In the genomic region with DNA sequence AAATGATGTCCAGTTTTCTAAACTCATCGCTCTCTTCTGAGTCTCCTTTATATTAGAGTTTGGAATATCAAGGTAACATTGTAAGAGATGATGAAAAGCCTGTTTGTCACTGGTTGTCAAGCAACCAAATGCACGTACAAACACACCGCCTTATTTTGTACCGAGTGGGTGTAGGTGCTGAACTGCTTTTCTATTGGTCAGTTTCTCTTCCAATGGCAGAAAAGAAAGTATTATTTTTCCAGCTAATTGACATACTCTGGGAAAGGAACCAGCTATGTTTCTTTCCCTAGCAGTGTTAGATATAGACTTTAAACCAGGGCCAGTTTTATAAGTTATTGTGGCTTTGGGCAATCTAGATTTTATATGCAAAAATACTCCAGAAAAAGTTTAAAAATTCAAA, we compare ENCODE assay signal across 9 cellular contexts. TPM values are rescaled to one million over a fixed set of nuclear protein-coding genes. Genes with fewer than 3 reads are reported as not detected.
DNase-seq lines count a peak whose midpoint lies in the region; ATAC-seq, FAIRE-seq and TF ChIP-seq lines count a peak whose summit lies in the region.
"Had no signal": no experiment of that assay in that cellular context is flagged by ENCODE, and none has a peak within 500 bp of the region (broad histone marks: within the 10 kb centered on the region; RNA-seq: fewer than 3 reads in every experiment).

No MANE protein-coding gene starts in this region.

- no peaks in the 10 kb centered on the region for H3K4me1 Mint-ChIP-seq in nephron progenitor cell
- H3K4me1 Mint-ChIP-seq: natural killer cell had no signal

- in situ Hi-C loops in HepG2 (cut with HindIII; ENCODE audit: extremely low pct_ligation_motif_present, low pct_unique_long_range_greater_than_20kb): no loop called here

- no TSS peak for BruUV-seq in HepG2 (replicated peaks; lab: Mats Ljungman, UMichigan)

- ATAC-seq in HepG2 (no peak), right lobe of liver (peak; percentile 48 to 93 (median 86))
- ATAC-seq: natural killer cell had no signal

- TF ChIP-seq RAD21 in liver (IDR thresholded peaks at IDR 0.05): no peak
- no peak for TF ChIP-seq RAD21 in HepG2 (CRISPR knock-in tag; IDR thresholded peaks at IDR 0.05)

- TF ChIP-seq POLR2A in HepG2 (IDR thresholded peaks at IDR 0.05; ENCODE audit: insufficient read depth in 1 of 2, low read depth in 2 of 2, low read length in 2 of 2) (no peak), esophagus muscularis mucosa (IDR thresholded peaks at IDR 0.05; ENCODE audit: low read depth) (no peak), right lobe of liver (IDR thresholded peaks at IDR 0.05) (no peak)

- H3K4me3 ChIP-seq in liver (ENCODE audit: low read depth in 1 of 3, low read length in 3 of 3): no peak overlapping the region
- no peak overlapping the region for H3K4me3 ChIP-seq in HepG2 (replicated peaks in 1 of 3; ENCODE audit: insufficient read depth in 1 of 3, low read depth in 2 of 3, low read length in 3 of 3)
- H3K4me3 ChIP-seq in esophagus muscularis mucosa: peak overlapping the region in 3 of 4 donors; percentile 7 to 27 (median 25)
- H3K4me3 ChIP-seq in right lobe of liver: no peak overlapping the region

- no peak for FAIRE-seq in HepG2 (lab: Jason Lieb, UNC)

- H3K9ac ChIP-seq in liver (ENCODE audit: low read depth in 1 of 2, low read length in 2 of 2) (no peak overlapping the region), HepG2 (ENCODE audit: insufficient read depth, low read depth, low read length) (no peak overlapping the region)

- TF ChIP-seq CTCF in liver (IDR thresholded peaks at IDR 0.05; ENCODE audit: low read depth, low read length, missing input control) (no peak), HepG2 (CRISPR knock-in tag; IDR thresholded peaks at IDR 0.05) (no peak), esophagus muscularis mucosa (IDR thresholded peaks at IDR 0.05) (no peak), right lobe of liver (IDR thresholded peaks at IDR 0.05) (no peak), nephron progenitor cell (IDR thresholded peaks at IDR 0.05) (no peak)

- H4K20me1 ChIP-seq in HepG2 (ENCODE audit: insufficient read depth, low read length): no peaks in the 10 kb centered on the region

- H3K27me3 Mint-ChIP-seq in nephron progenitor cell (ENCODE audit: low read depth, poor library complexity): peaks cover 10% of the 10 kb centered on the region

- H3K9me3 ChIP-seq in liver (ENCODE audit: control insufficient read depth in 4 of 4, low read length in 3 of 4) (no peaks in the 10 kb centered on the region), HepG2 (ENCODE audit: low read length) (no peaks in the 10 kb centered on the region), esophagus muscularis mucosa (no peaks in the 10 kb centered on the region), right lobe of liver (no peaks in the 10 kb centered on the region)

- H3K27ac ChIP-seq in liver (ENCODE audit: low read depth in 1 of 2, low read length in 2 of 2): no peak overlapping the region
- no peak overlapping the region for H3K27ac ChIP-seq in HepG2 (ENCODE audit: extremely low read length, insufficient read depth, low read length)
- H3K27ac ChIP-seq in esophagus muscularis mucosa (replicated peaks in 1 of 4): peak overlapping the region; percentile 72 to 79 (median 74)
- peak overlapping the region in 1 of 3 donors; percentile 83 for H3K27ac ChIP-seq in right lobe of liver

- CTCF ChIA-PET in HepG2 (lab: Yijun Ruan, JAX; ENCODE audit: low intra/inter-chr PET ratio, low total read pairs): no interaction called here

- no peaks in the 10 kb centered on the region for H3K79me2 ChIP-seq in HepG2 (ENCODE audit: insufficient read depth, low read length)

- peaks cover 0 to under 1% (median 0%) of the 10 kb centered on the region in 4 donors for H3K4me1 ChIP-seq in liver (ENCODE audit: control insufficient read depth in 4 of 4, insufficient read depth in 4 of 4, low read length in 3 of 4)
- no peaks in the 10 kb centered on the region for H3K4me1 ChIP-seq in HepG2 (ENCODE audit: insufficient read depth, low read length)
- peaks cover 16 to 32% (median 25%) of the 10 kb centered on the region in 4 donors for H3K4me1 ChIP-seq in esophagus muscularis mucosa
- no peaks in the 10 kb centered on the region for H3K4me1 ChIP-seq in right lobe of liver

- POLR2A ChIA-PET in HepG2 (lab: Yijun Ruan, JAX): no interaction called here

- H2AFZ ChIP-seq in HepG2 (ENCODE audit: low read length): no peak overlapping the region

- H3K9me3 Mint-ChIP-seq in nephron progenitor cell: no peaks in the 10 kb centered on the region
- H3K9me3 Mint-ChIP-seq: natural killer cell had no signal

- no peak for TF ChIP-seq EP300 in HepG2 (IDR thresholded peaks at IDR 0.05; ENCODE audit: low read depth in 2 of 2, low read length in 2 of 2)
- TF ChIP-seq EP300 in HepG2 (CRISPR knock-in tag; IDR thresholded peaks at IDR 0.05; ENCODE audit: borderline replicate concordance): no peak
- no peak for TF ChIP-seq EP300 in esophagus muscularis mucosa (IDR thresholded peaks at IDR 0.05)

- intact Hi-C loops in HepG2 (cut with micrococcal nuclease; ENCODE audit: unreplicated experiment): no loop called here
- intact Hi-C loops in esophagus muscularis mucosa (cut with DNase I): no loop called here
- intact Hi-C loops in right lobe of liver (cut with DNase I): no loop called here

- no peak overlapping the region for H3K4me2 ChIP-seq in HepG2 (ENCODE audit: low read depth, low read length)

- no peak overlapping the region for H3K4me3 Mint-ChIP-seq in nephron progenitor cell
- H3K4me3 Mint-ChIP-seq: natural killer cell had no signal

- DNase-seq in HepG2 (ENCODE audit: low spot score) (no peak), esophagus muscularis mucosa (ENCODE audit: extremely low spot score) (peak; percentile 55), right lobe of liver (no peak), NCI-H82 treated with DMSO at 0.1 percent for 48 hours (lab: John Stamatoyannopoulos, UW; ENCODE audit: unreplicated experiment) (no peak), NCI-H146 treated with DMSO at 0.1 percent for 48 hours (lab: John Stamatoyannopoulos, UW; ENCODE audit: unreplicated experiment) (no peak), nephron progenitor cell (no peak)
- DNase-seq in activated effector memory CD4-positive, alpha-beta T cell treated with anti-CD3 and anti-CD28 coated beads, Interleukin-2, amount 50 U/mL, for 16 hours: no peak
- DNase-seq: natural killer cell had no signal

- H3K27ac Mint-ChIP-seq in nephron progenitor cell: no peak overlapping the region
- H3K27ac Mint-ChIP-seq: natural killer cell had no signal

- WGBS in liver: 58% methylated on average over 4 of the region's 4 CpGs
- WGBS in HepG2 (ENCODE audit: low lambda C conversion rate): 46% methylated on average over 4 of the region's 4 CpGs
- 54% methylated on average over 4 of the region's 4 CpGs for WGBS in esophagus muscularis mucosa
- 67% methylated on average over 4 of the region's 4 CpGs for WGBS in right lobe of liver (ENCODE audit: insufficient coverage, low coverage, low lambda C conversion rate, missing lambda C conversion rate)

- H3K27me3 ChIP-seq in liver (ENCODE audit: control insufficient read depth in 4 of 4, insufficient read depth in 4 of 4, low read length in 3 of 4): no peaks in the 10 kb centered on the region
- peaks cover 0 to 15% of the 10 kb centered on the region in 2 experiments; a peak in 2 of 5 replicates for H3K27me3 ChIP-seq in HepG2 (ENCODE audit: control insufficient read depth in 1 of 2, insufficient read depth in 2 of 2, low read length in 2 of 2)
- no peaks in the 10 kb centered on the region for H3K27me3 ChIP-seq in esophagus muscularis mucosa
- no peaks in the 10 kb centered on the region for H3K27me3 ChIP-seq in right lobe of liver

- no peaks in the 10 kb centered on the region for H3K36me3 Mint-ChIP-seq in nephron progenitor cell (ENCODE audit: low read depth)
- H3K36me3 Mint-ChIP-seq: natural killer cell had no signal

- H3K36me3 ChIP-seq in liver (ENCODE audit: control insufficient read depth in 4 of 4, insufficient read depth in 3 of 4, low read depth in 1 of 4, low read length in 3 of 4): no peaks in the 10 kb centered on the region
- H3K36me3 ChIP-seq in HepG2 (replicated peaks in 1 of 2; ENCODE audit: control insufficient read depth in 1 of 2, insufficient read depth in 2 of 2, low read length in 2 of 2): no peaks in the 10 kb centered on the region
- H3K36me3 ChIP-seq in esophagus muscularis mucosa: no peaks in the 10 kb centered on the region
- H3K36me3 ChIP-seq in right lobe of liver: no peaks in the 10 kb centered on the region

TF ChIP-seq in liver, 16 proteins besides CTCF, POLR2A, EP300 and RAD21 (continues in another document):
- TF ChIP-seq HNF4G (IDR thresholded peaks at IDR 0.05): no peak
- TF ChIP-seq HNF4A (conservative IDR thresholded peaks at IDR 0.05): peak in 1 of 2 donors; percentile 25

TF ChIP-seq in HepG2, 621 proteins besides CTCF, POLR2A, EP300 and RAD21 (continues in another document):
- TF ChIP-seq MEIS2 (CRISPR knock-in tag; IDR thresholded peaks at IDR 0.05) (no peak), NR1H2 (CRISPR knock-in tag; IDR thresholded peaks at IDR 0.05; ENCODE audit: borderline replicate concordance, low read depth) (no peak)

RNA-seq across cellular contexts. Expression of a gene that starts 6.6 kb away (rescaled TPM):
- total RNA-seq in liver: 10 to 100 TPM in 1 of 2 donors, 1 to 10 TPM in 1; 9.4 to 12.7 TPM
- polyA plus RNA-seq in liver: 1 to 10 TPM; 1.3 to 4.1 TPM
- total RNA-seq in HepG2 (2016; rRNA removed; fragmentation: Illumina TruSeq; extraction: Trizol): 17.8 and 23.3 TPM in 2 replicates
- 1.8 and 2.6 TPM in 2 replicates for total RNA-seq in HepG2 (2016; cell fraction: cytosol; rRNA removed; fragmentation: Illumina TruSeq; extraction: Trizol; ENCODE audit: low read depth)
- total RNA-seq in HepG2 (2016; cell fraction: insoluble cytoplasmic fraction; rRNA removed; fragmentation: Illumina TruSeq; extraction: Trizol): 18.9 and 23.0 TPM in 2 replicates
- total RNA-seq in HepG2 (2016; cell fraction: membrane; rRNA removed; fragmentation: Illumina TruSeq; extraction: Trizol): 5.3 and 7.4 TPM in 2 replicates
- 13.4 and 15.2 TPM in 2 replicates for total RNA-seq in HepG2 (2016; cell fraction: nucleus; rRNA removed; fragmentation: Illumina TruSeq; extraction: Trizol)
- polyA plus RNA-seq in HepG2 (2011; rRNA removed): 9.4 and 11.9 TPM in 2 replicates
- polyA plus RNA-seq in HepG2 (2011; cell fraction: cytosol; rRNA removed): 5.7 and 7.3 TPM in 2 replicates
- polyA plus RNA-seq in HepG2 (2011; cell fraction: nucleus; rRNA removed): 3.9 and 6.2 TPM in 2 replicates
- polyA plus RNA-seq in HepG2 (2012): 4.0 and 4.3 TPM in 2 replicates
- 0.48 and 0.78 TPM in 2 replicates for polyA plus RNA-seq in HepG2 (2016; cell fraction: cytosol; fragmentation: Illumina TruSeq; extraction: Trizol; ENCODE audit: low read depth)
- polyA plus RNA-seq in HepG2 (2016; cell fraction: insoluble cytoplasmic fraction; fragmentation: Illumina TruSeq; extraction: Trizol; ENCODE audit: low read depth): 9.7 and 10.4 TPM in 2 replicates
- 1.3 and 1.5 TPM in 2 replicates for polyA plus RNA-seq in HepG2 (2016; cell fraction: membrane; fragmentation: Illumina TruSeq; extraction: Trizol; ENCODE audit: low read depth)
- polyA plus RNA-seq in HepG2 (2016; cell fraction: nucleus; fragmentation: Illumina TruSeq; extraction: Trizol; ENCODE audit: insufficient read depth, low read depth): 9.8 and 12.4 TPM in 2 replicates
- 8.4 and 29.8 TPM in 2 replicates for polyA minus RNA-seq in HepG2 (2011; rRNA and poly(A)+ RNA removed; ENCODE audit: low replicate concordance)
- polyA minus RNA-seq in HepG2 (2011; cell fraction: cytosol; rRNA and poly(A)+ RNA removed): 6.3 and 8.6 TPM in 2 replicates
- polyA minus RNA-seq in HepG2 (2011; cell fraction: nucleus; rRNA and poly(A)+ RNA removed): 21.3 and 23.7 TPM in 2 replicates
- total RNA-seq in esophagus muscularis mucosa: 10 to 100 TPM; 35.7 to 54.2 (median 38.3) TPM
- total RNA-seq in right lobe of liver: 10 to 100 TPM in 3 of 6 experiments, 1 to 10 TPM in 3; 3.8 to 15.7 (median 7.9) TPM

Comparison
In these comparisons a context has a peak if more than half of its experiments do, and no peak if none do; other contexts are left out.
1. H3K27ac ChIP-seq: peak in esophagus muscularis mucosa (4 of 4); none in liver (0 of 2) and HepG2 (single experiment).
2. H3K4me3 ChIP-seq: peak in esophagus muscularis mucosa (3 of 4); none in liver (0 of 3), HepG2 (0 of 3) and right lobe of liver (0 of 3).